8 cellular contexts compared by ENCODE assay signal in the genomic region with DNA sequence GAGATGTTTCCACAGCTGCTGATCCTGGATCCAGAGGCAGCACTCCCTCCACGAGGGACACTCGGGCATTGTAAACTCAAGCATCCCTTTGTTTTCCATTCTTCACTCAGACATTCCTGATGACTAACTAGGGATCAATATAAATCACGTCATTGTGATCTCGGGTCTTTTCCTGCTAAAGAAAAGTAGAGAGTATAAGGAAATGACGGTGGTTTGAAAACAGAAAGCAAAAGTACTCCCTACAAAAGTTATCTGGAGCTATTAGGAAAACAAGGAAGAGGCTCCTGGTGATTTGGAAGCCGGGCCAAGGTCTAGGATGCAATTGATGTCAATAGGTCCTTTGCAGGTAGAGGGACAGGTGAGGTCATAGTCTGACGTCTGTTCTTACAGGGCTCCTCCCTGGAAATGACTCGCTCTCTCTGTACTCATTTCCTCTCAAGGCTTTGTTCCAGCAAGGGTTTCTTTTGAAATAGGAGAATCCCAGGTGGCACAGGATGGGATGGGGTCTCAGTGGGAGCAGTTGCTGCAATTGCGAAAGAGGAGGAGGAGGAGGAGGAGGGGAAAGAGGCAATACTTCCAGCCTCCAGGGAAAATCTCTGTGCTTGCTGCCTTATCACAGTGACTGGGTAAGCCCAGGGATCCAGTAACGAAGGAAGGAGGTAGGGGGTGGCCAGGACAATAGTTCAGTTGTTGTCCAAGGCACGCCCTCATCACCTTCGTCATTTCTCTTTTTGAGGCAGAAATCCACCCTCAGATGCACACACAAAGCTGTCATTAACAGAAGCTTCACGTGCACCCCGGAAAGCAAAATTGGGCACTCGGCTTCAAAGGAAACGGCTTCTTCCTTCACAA.
DNase-seq lines count a peak whose midpoint lies in the region; ATAC-seq, FAIRE-seq and TF ChIP-seq lines count a peak whose summit lies in the region.

No MANE protein-coding gene starts in this region.

- no CpG with 5 or more reads among the region's 16 CpGs for WGBS in H9 (ENCODE audit: extremely low coverage, insufficient read length, low lambda C conversion rate)

- no peak for TF ChIP-seq CTCF in H9 (conservative IDR thresholded peaks at IDR 0.05)

- H3K4ac ChIP-seq in H9 (ENCODE audit: low read depth, low read length) = no peak overlapping the region

- H3K79me1 ChIP-seq in H9 (ENCODE audit: insufficient read depth, low read depth, low read length, poor library complexity, severe bottlenecking) = no peaks in the 10 kb centered on the region

- H3K56ac ChIP-seq in H9 (ENCODE audit: insufficient read length, low read depth, low read length) = no peak overlapping the region

- no peak overlapping the region for H2AFZ ChIP-seq in H9 (ENCODE audit: low read length)

- no peak overlapping the region for H3T11ph ChIP-seq in H9 (ENCODE audit: low read length)

- H3K9me3 ChIP-seq in BLaER1 treated with 17β-estradiol and CSF1 and Interleukin-3, amounts not matched to agents 10 nM and 100 nM (replicated peaks in 1 of 11) = no peaks in the 10 kb centered on the region
- no peaks in the 10 kb centered on the region for H3K9me3 ChIP-seq in H9 (ENCODE audit: control insufficient read depth, low read depth, low read length)
- no peaks in the 10 kb centered on the region for H3K9me3 ChIP-seq in mucosa of stomach (ENCODE audit: control insufficient read depth, low read length)

- no peak overlapping the region for H3K14ac ChIP-seq in H9 (ENCODE audit: insufficient read depth, low read length)

- peak overlapping the region; percentile 40 to 59 (median 48) for H3K4me3 ChIP-seq in BLaER1 treated with 17β-estradiol and CSF1 and Interleukin-3, amounts not matched to agents 10 nM and 100 nM
- H3K4me3 ChIP-seq in mucosa of stomach (ENCODE audit: low read length) = peak overlapping the region; percentile 54

- H3K4me1 Mint-ChIP-seq in H9 = peaks cover 33 to 34% of the 10 kb centered on the region in 2 experiments
- peaks cover 7 to 11% of the 10 kb centered on the region in 2 donors for H3K4me1 Mint-ChIP-seq in effector memory CD8-positive, alpha-beta T cell (ENCODE audit: low read depth in 2 of 2)

- H3K36me3 Mint-ChIP-seq in H9 (ENCODE audit: insufficient read depth in 1 of 3, low read depth in 3 of 3) = no peaks in the 10 kb centered on the region; a peak in 1 of 7 replicates
- no peaks in the 10 kb centered on the region for H3K36me3 Mint-ChIP-seq in effector memory CD8-positive, alpha-beta T cell (ENCODE audit: insufficient read depth)

- H2BK15ac ChIP-seq in H9 (ENCODE audit: low read depth, low read length) = no peak overlapping the region

- no peak overlapping the region for H4K91ac ChIP-seq in H9 (ENCODE audit: insufficient read length, low read depth, low read length)

- H2BK20ac ChIP-seq in H9 (ENCODE audit: low read depth, low read length, poor library complexity, severe bottlenecking) = no peak overlapping the region

- no peak overlapping the region for H4K5ac ChIP-seq in H9 (ENCODE audit: insufficient read length, low read depth, low read length)

- no peak overlapping the region for H2BK120ac ChIP-seq in H9 (ENCODE audit: low read depth, low read length, poor library complexity, severe bottlenecking)

- H3K9me3 Mint-ChIP-seq in H9 = no peaks in the 10 kb centered on the region
- H3K9me3 Mint-ChIP-seq in effector memory CD8-positive, alpha-beta T cell = no peaks in the 10 kb centered on the region

- no peak overlapping the region for H3K23ac ChIP-seq in H9 (ENCODE audit: insufficient read length, low read depth, low read length)

- no peaks in the 10 kb centered on the region for H3K36me3 ChIP-seq in BLaER1 treated with 17β-estradiol and CSF1 and Interleukin-3, amounts not matched to agents 10 nM and 100 nM
- no peaks in the 10 kb centered on the region for H3K36me3 ChIP-seq in mucosa of stomach (ENCODE audit: control insufficient read depth, insufficient read depth, low read length)

- DNase-seq in H9 (peak; percentile 79), RCC 7860 (ENCODE audit: low spot score) (peak; percentile 33), mesenteric fat pad (ENCODE audit: low spot score) (no peak)
- peak in 1 of 3 experiments; percentile 2 for DNase-seq in effector memory CD8-positive, alpha-beta T cell
- no peak for DNase-seq in activated effector memory CD4-positive, alpha-beta T cell treated with anti-CD3 and anti-CD28 coated beads, Interleukin-2, amount 50 U/mL, for 16 hours
- DNase-seq in stimulated activated CD4-positive, alpha-beta T cell treated with anti-CD3 and anti-CD28 coated beads, Interleukin-12 subunit alpha, Interleukin-12 subunit beta, amount 100 ng/mL, for 4 hours = no peak

- peak; percentile 71 for ATAC-seq in effector memory CD8-positive, alpha-beta T cell (replicated peaks)

- no peaks in the 10 kb centered on the region for H4K20me1 ChIP-seq in BLaER1 treated with 17β-estradiol and CSF1 and Interleukin-3, amounts not matched to agents 10 nM and 100 nM
- H4K20me1 ChIP-seq in H9 (ENCODE audit: control insufficient read depth, insufficient read depth, insufficient read length) = no peaks in the 10 kb centered on the region

- no peak overlapping the region for H4K8ac ChIP-seq in H9 (replicated peaks; ENCODE audit: insufficient read length, low read depth, low read length)

- FAIRE-seq in RCC 7860 (lab: Jason Lieb, UNC) = no peak

- H2BK12ac ChIP-seq in H9 (ENCODE audit: insufficient read length, low read depth, low read length) = no peak overlapping the region

- H3K23me2 ChIP-seq in H9 (ENCODE audit: insufficient read length, low read depth, low read length, poor library complexity, severe bottlenecking) = no peaks in the 10 kb centered on the region

- H3K79me2 ChIP-seq in H9 (ENCODE audit: insufficient read depth, low read length) = no peaks in the 10 kb centered on the region

- peaks cover 5% of the 10 kb centered on the region for H3K27me3 Mint-ChIP-seq in H9 (ENCODE audit: low read depth)
- peaks cover 30 to 41% of the 10 kb centered on the region in 2 donors for H3K27me3 Mint-ChIP-seq in effector memory CD8-positive, alpha-beta T cell

- H3K27me3 ChIP-seq in BLaER1 treated with 17β-estradiol and CSF1 and Interleukin-3, amounts not matched to agents 10 nM and 100 nM = no peaks in the 10 kb centered on the region
- H3K27me3 ChIP-seq in H9 (ENCODE audit: insufficient read depth, low read length) (no peaks in the 10 kb centered on the region), mucosa of stomach (ENCODE audit: control insufficient read depth, insufficient read depth, low read length) (no peaks in the 10 kb centered on the region)

- H2BK5ac ChIP-seq in H9 (ENCODE audit: insufficient read length, low read length) = no peak overlapping the region

- H3K27ac Mint-ChIP-seq in H9 = peak overlapping the region in 1 of 3 experiments; percentile 80; a peak in 3 of 7 replicates
- peak overlapping the region; percentile 78 to 87 for H3K27ac Mint-ChIP-seq in effector memory CD8-positive, alpha-beta T cell

- H3K27ac ChIP-seq in BLaER1 treated with 17β-estradiol and CSF1 and Interleukin-3, amounts not matched to agents 10 nM and 100 nM = peak overlapping the region in 10 of 11 experiments; percentile 8 to 70 (median 57); a peak in 20 of 22 replicates
- H3K27ac ChIP-seq in H9 (ENCODE audit: insufficient read length, low read depth, low read length) = no peak overlapping the region

- H3K4me1 ChIP-seq in BLaER1 treated with 17β-estradiol and CSF1 and Interleukin-3, amounts not matched to agents 10 nM and 100 nM = peaks cover 43 to 59% (median 49%) of the 10 kb centered on the region in 10 experiments
- H3K4me1 ChIP-seq in H9 (ENCODE audit: insufficient read depth, low read length) = peaks cover 11% of the 10 kb centered on the region
- peaks cover 23% of the 10 kb centered on the region for H3K4me1 ChIP-seq in mucosa of stomach (ENCODE audit: control insufficient read depth, insufficient read depth, low read length)

- H3K9ac ChIP-seq in BLaER1 treated with 17β-estradiol and CSF1 and Interleukin-3, amounts not matched to agents 10 nM and 100 nM = peak overlapping the region; percentile 25 to 59 (median 48); a peak in 19 of 22 replicates
- H3K9ac ChIP-seq in H9 (ENCODE audit: extremely low read depth, insufficient read length, low read length) = no peak overlapping the region
- H3K9ac ChIP-seq in mucosa of stomach (ENCODE audit: low read length) = peak overlapping the region; percentile 68

- H3K18ac ChIP-seq in H9 (ENCODE audit: insufficient read length, low read depth, low read length) = peak overlapping the region; percentile 34

- peak overlapping the region; percentile 79 to 96 (median 86) for H3K4me2 ChIP-seq in BLaER1 treated with 17β-estradiol and CSF1 and Interleukin-3, amounts not matched to agents 10 nM and 100 nM
- H3K4me2 ChIP-seq in H9 (ENCODE audit: insufficient read depth, insufficient read length, low read length) = no peak overlapping the region

- peak overlapping the region; percentile 24 to 52; a peak in 2 of 5 replicates for H3K4me3 Mint-ChIP-seq in H9
- H3K4me3 Mint-ChIP-seq in effector memory CD8-positive, alpha-beta T cell = peak overlapping the region; percentile 78 to 83

- no peak overlapping the region for H2AK5ac ChIP-seq in H9 (ENCODE audit: insufficient read length, low read length)

Comparison
In these comparisons a context has a peak if more than half of its experiments do, and no peak if none do; other contexts are left out.
1. DNase-seq: peak in H9 (single experiment) and RCC 7860 (single experiment); none in mesenteric fat pad (single experiment), activated effector memory CD4-positive, alpha-beta T cell treated with anti-CD3 and anti-CD28 coated beads, Interleukin-2, amount 50 U/mL, for 16 hours (single experiment) and stimulated activated CD4-positive, alpha-beta T cell treated with anti-CD3 and anti-CD28 coated beads, Interleukin-12 subunit alpha, Interleukin-12 subunit beta, amount 100 ng/mL, for 4 hours (single experiment).